Comparison of ENCODE assay signal across 8 cellular contexts in genomic region chr10:8055420-8056349, GRCh38. TPM values are rescaled to one million over a fixed set of nuclear protein-coding genes. Genes with fewer than 3 reads are reported as not detected.
DNase-seq lines count a peak whose midpoint lies in the region; ATAC-seq and TF ChIP-seq lines count a peak whose summit lies in the region.

No MANE protein-coding gene starts in this region.

- H3K27ac ChIP-seq in DND-41 (ENCODE audit: low read length) (peak overlapping the region; percentile 95), SJSA1 (no peak overlapping the region), esophagus muscularis mucosa (replicated peaks in 1 of 4) (peak overlapping the region in 1 of 4 donors; percentile 4), osteoblast (ENCODE audit: low read depth, low read length) (no peak overlapping the region)

- peak overlapping the region; percentile 51 for H2AFZ ChIP-seq in DND-41 (ENCODE audit: low read depth, low read length)
- no peak overlapping the region for H2AFZ ChIP-seq in osteoblast (ENCODE audit: low read length)

- H4K20me1 ChIP-seq in DND-41 (ENCODE audit: insufficient read depth, low read length), result peaks cover 31% of the 10 kb centered on the region
- no peaks in the 10 kb centered on the region for H4K20me1 ChIP-seq in osteoblast (ENCODE audit: insufficient read depth, low read length)

- TF ChIP-seq CTCF in DND-41 (IDR thresholded peaks at IDR 0.05; ENCODE audit: borderline replicate concordance, extremely low read depth, low read length, poor library complexity, severe bottlenecking), result no peak
- no peak for TF ChIP-seq CTCF in esophagus muscularis mucosa (IDR thresholded peaks at IDR 0.05)
- no peak for TF ChIP-seq CTCF in osteoblast (IDR thresholded peaks at IDR 0.05; ENCODE audit: extremely low read depth, low read depth, low read length)

- H3K4me3 ChIP-seq in DND-41 (ENCODE audit: low read depth in 1 of 2, low read length in 2 of 2) (peak overlapping the region; percentile 32 to 65), SJSA1 (peak overlapping the region; percentile 48), esophagus muscularis mucosa (peak overlapping the region; percentile 47 to 57 (median 52)), osteoblast (ENCODE audit: insufficient read depth, low read length) (no peak overlapping the region)

- TF ChIP-seq POLR2A in esophagus muscularis mucosa (IDR thresholded peaks at IDR 0.05; ENCODE audit: low read depth), result no peak

- TF ChIP-seq EP300 in esophagus muscularis mucosa (IDR thresholded peaks at IDR 0.05), result no peak

- H3K4me2 ChIP-seq in DND-41 (ENCODE audit: insufficient read depth, low read length) (peak overlapping the region; percentile 70), osteoblast (ENCODE audit: insufficient read depth, low read length) (no peak overlapping the region)

- DNase-seq in DND-41, result peak; percentile 58
- no peak for DNase-seq in SJSA1 (ENCODE audit: low read depth in 1 of 2, low spot score in 2 of 2)
- no peak for DNase-seq in esophagus muscularis mucosa (ENCODE audit: extremely low spot score)
- peak; percentile 83 for DNase-seq in osteoblast (ENCODE audit: insufficient read length, low spot score, missing footprints)
- no peak for DNase-seq in left lobe of liver (ENCODE audit: low spot score)
- DNase-seq in dermis blood vessel endothelial cell, result no peak
- no peak for DNase-seq in NAMALWA (ENCODE audit: low spot score)
- DNase-seq in SKM-1 treated with dmso at 0.1 percent for 144 hours (lab: John Stamatoyannopoulos, UW; ENCODE audit: unreplicated experiment), result no peak

- 29% methylated on average over 25 of the region's 85 CpGs for WGBS in esophagus muscularis mucosa

- H3K9ac ChIP-seq in DND-41 (ENCODE audit: low read depth, low read length), result peak overlapping the region; percentile 94

- H3K79me2 ChIP-seq in DND-41 (ENCODE audit: insufficient read depth, low read length) (peaks cover 70% of the 10 kb centered on the region), osteoblast (ENCODE audit: insufficient read depth, low read length) (no peaks in the 10 kb centered on the region)

- H3K36me3 ChIP-seq in DND-41 (ENCODE audit: insufficient read depth, low read length) (peaks cover 49% of the 10 kb centered on the region), SJSA1 (no peaks in the 10 kb centered on the region), esophagus muscularis mucosa (no peaks in the 10 kb centered on the region), osteoblast (ENCODE audit: insufficient read depth, low read length) (no peaks in the 10 kb centered on the region)

- H3K4me1 ChIP-seq in DND-41 (ENCODE audit: insufficient read depth, low read length) (peaks cover 42% of the 10 kb centered on the region), SJSA1 (replicated peaks) (peaks cover 17% of the 10 kb centered on the region), esophagus muscularis mucosa (peaks cover 42 to 69% (median 58%) of the 10 kb centered on the region in 4 donors), osteoblast (ENCODE audit: insufficient read depth, low read length) (peaks cover 6% of the 10 kb centered on the region)

- H3K27me3 ChIP-seq in DND-41 (ENCODE audit: insufficient read depth, low read length, poor library complexity) (no peaks in the 10 kb centered on the region), SJSA1 (replicated peaks) (peaks cover 20% of the 10 kb centered on the region), esophagus muscularis mucosa (peaks cover 2 to 98% (median 66%) of the 10 kb centered on the region in 4 donors), osteoblast (ENCODE audit: insufficient read depth, low read length) (peaks cover 72% of the 10 kb centered on the region)

- ATAC-seq in DND-41 (ENCODE audit: insufficient read depth, low read depth) (no peak), left lobe of liver (no peak)

- H3K9me3 ChIP-seq in DND-41 (ENCODE audit: insufficient read depth, low read length, severe bottlenecking), result no peaks in the 10 kb centered on the region
- H3K9me3 ChIP-seq in SJSA1 (replicated peaks), result no peaks in the 10 kb centered on the region
- no peaks in the 10 kb centered on the region for H3K9me3 ChIP-seq in esophagus muscularis mucosa
- no peaks in the 10 kb centered on the region for H3K9me3 ChIP-seq in osteoblast (ENCODE audit: low read depth, low read length)

- intact Hi-C loops in esophagus muscularis mucosa (cut with DNase I), result no loop called here

RNA-seq across cellular contexts. Expression of gene GATA3, which starts 1.2 kb away (rescaled TPM):
- total RNA-seq in SJSA1 (2014; rRNA removed; shearing (Covaris generic)), result not detected in 2 replicates
- total RNA-seq in esophagus muscularis mucosa, result under 1 TPM in 3 of 4 donors, not detected in 1; 0.19 to 0.46 (median 0.33) TPM
- total RNA-seq in osteoblast, result not detected in 2 replicates
- 0.88 TPM for total RNA-seq in left lobe of liver
- total RNA-seq in dermis blood vessel endothelial cell, result 0.05 and 0.17 TPM in 2 replicates

Comparison
In these comparisons a context has a peak if more than half of its experiments do, and no peak if none do; other contexts are left out.
1. DNase-seq: peak in DND-41 (single experiment) and osteoblast (single experiment); none in SJSA1 (0 of 2), esophagus muscularis mucosa (single experiment), left lobe of liver (single experiment), dermis blood vessel endothelial cell (single experiment), NAMALWA (single experiment) and SKM-1 treated with dmso at 0.1 percent for 144 hours (single experiment).